ENCODE assay signal across 8 cellular contexts in the genomic region with DNA sequence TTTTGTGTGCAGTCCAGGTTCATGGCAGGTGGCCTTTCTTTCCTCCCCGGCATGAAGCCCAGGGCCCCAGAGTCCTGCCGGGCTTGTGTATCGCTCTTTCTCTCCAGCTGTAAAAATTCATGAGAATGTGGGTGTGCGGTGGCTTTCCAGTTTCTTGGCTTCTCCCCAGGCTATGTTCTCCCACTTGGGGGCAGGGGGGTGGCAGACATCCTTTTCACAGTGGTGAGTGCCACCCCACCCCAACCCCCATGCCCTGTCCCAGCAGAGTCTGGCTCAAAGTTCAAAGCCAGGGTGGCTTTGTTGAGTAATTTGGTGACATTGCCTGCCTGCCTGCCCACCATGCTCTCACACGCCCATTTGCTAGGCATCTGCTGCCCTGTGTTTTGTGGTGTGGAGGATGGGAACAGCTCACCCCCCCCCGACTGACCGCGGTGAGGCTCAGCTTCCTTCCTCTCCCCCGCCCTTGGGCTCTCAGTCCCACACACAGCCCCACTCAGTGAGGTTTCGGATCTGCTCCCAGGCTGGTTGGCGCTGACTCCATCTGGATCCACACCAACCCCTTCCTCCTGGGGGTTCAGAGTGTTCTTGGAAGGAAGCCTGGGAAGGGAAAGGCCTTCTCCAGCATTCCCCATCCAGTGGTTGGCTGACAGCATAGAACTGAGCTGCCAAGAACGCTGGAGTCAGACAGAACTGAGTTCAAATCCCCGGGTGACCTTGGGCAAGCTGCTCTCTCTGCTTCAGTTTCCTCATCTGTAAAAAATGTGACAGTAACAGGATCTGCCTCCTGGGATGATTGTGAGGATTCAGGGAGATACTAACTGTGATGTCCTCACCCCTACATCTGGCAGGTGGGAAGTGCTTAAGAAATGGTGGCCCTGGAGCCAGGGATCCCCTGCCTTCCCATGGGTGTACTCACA. TPM values are rescaled to one million over a fixed set of nuclear protein-coding genes. Genes with fewer than 3 reads are reported as not detected.
DNase-seq lines count a peak whose midpoint lies in the region; ATAC-seq, FAIRE-seq and TF ChIP-seq lines count a peak whose summit lies in the region.

No MANE protein-coding gene starts in this region.

- H3K27me3 ChIP-seq in HepG2 (ENCODE audit: control insufficient read depth in 1 of 2, insufficient read depth in 2 of 2, low read length in 2 of 2) = no peaks in the 10 kb centered on the region
- H3K27me3 ChIP-seq in stomach = no peaks in the 10 kb centered on the region

- 58% methylated on average over 12 of the region's 13 CpGs for WGBS in HepG2 (ENCODE audit: low lambda C conversion rate)
- 32 to 62% (median 48%) methylated on average over 13 of the region's 13 CpGs for WGBS in stomach, 5 donors

- TF ChIP-seq CTCF in HEK293 (tag by site-specific recombination; IDR thresholded peaks at IDR 0.05) = no peak
- no peak for TF ChIP-seq CTCF in choroid plexus epithelial cell (conservative IDR thresholded peaks at IDR 0.05; ENCODE audit: low read depth, low read length)
- no peak for TF ChIP-seq CTCF in HepG2 (CRISPR knock-in tag; IDR thresholded peaks at IDR 0.05)
- no peak for TF ChIP-seq CTCF in stomach (IDR thresholded peaks at IDR 0.05)

- peak; percentile 62 for ATAC-seq in GM18498 (IDR thresholded peaks at IDR 0.05; ENCODE audit: unreplicated experiment)
- peak; percentile 52 for ATAC-seq in HepG2

- no peaks in the 10 kb centered on the region for H3K36me3 ChIP-seq in HEK293 (ENCODE audit: control insufficient read depth in 2 of 2, insufficient read depth in 1 of 2, low read length in 2 of 2)
- H3K36me3 ChIP-seq in HepG2 (replicated peaks in 1 of 2; ENCODE audit: control insufficient read depth in 1 of 2, insufficient read depth in 2 of 2, low read length in 2 of 2) = peaks cover 0 to 1% of the 10 kb centered on the region in 2 experiments; a peak in 2 of 5 replicates
- no peaks in the 10 kb centered on the region for H3K36me3 ChIP-seq in stomach

- CTCF ChIA-PET in HEK293 (lab: Yijun Ruan, JAX) (interaction anchor here (0.5 kb wide), 1 partner anchor 1958 kb away, joined by 3 read pairs; no protein-coding TSS in a partner anchor), HepG2 (lab: Yijun Ruan, JAX; ENCODE audit: low intra/inter-chr PET ratio, low total read pairs) (no interaction called here), HEK293T (lab: Yijun Ruan, JAX) (no interaction called here)

- intact Hi-C loops in HepG2 (cut with micrococcal nuclease; ENCODE audit: unreplicated experiment) (no loop called here), stomach (cut with DNase I; ENCODE audit: low total_unique reads) (no loop called here)

- TF ChIP-seq POLR2A in HepG2 (IDR thresholded peaks at IDR 0.05; ENCODE audit: insufficient read depth in 1 of 2, low read depth in 2 of 2, low read length in 2 of 2) (no peak), stomach (IDR thresholded peaks at IDR 0.05) (no peak)

- DNase-seq in NOMO-1 (lab: John Stamatoyannopoulos, UW; ENCODE audit: unreplicated experiment in 2 of 2) (peak; percentile 52 to 69), choroid plexus epithelial cell (ENCODE audit: low read depth) (peak; percentile 99), HepG2 (ENCODE audit: low spot score) (peak; percentile 46), stomach (peak; percentile 71), GM19240 (ENCODE audit: insufficient read length, low spot score) (no peak), HEK293T (ENCODE audit: extremely low spot score) (no peak)

- no TSS peak for BruUV-seq in HepG2 (replicated peaks; lab: Mats Ljungman, UMichigan)

- no peaks in the 10 kb centered on the region for H3K9me3 ChIP-seq in HEK293 (ENCODE audit: control insufficient read depth, insufficient read depth, low read depth, low read length)
- H3K9me3 ChIP-seq in HepG2 (ENCODE audit: low read length) = no peaks in the 10 kb centered on the region
- H3K9me3 ChIP-seq in stomach = no peaks in the 10 kb centered on the region

- in situ Hi-C loops in HepG2 (cut with HindIII; ENCODE audit: extremely low pct_ligation_motif_present, low pct_unique_long_range_greater_than_20kb) = no loop called here

- H4K20me1 ChIP-seq in HepG2 (ENCODE audit: insufficient read depth, low read length) = no peaks in the 10 kb centered on the region

- H3K4me3 ChIP-seq in HEK293 (ENCODE audit: low read depth, low read length) (no peak overlapping the region), choroid plexus epithelial cell (ENCODE audit: low read depth, low read length) (peak overlapping the region; percentile 9), HepG2 (replicated peaks in 1 of 3; ENCODE audit: insufficient read depth in 1 of 3, low read depth in 2 of 3, low read length in 3 of 3) (no peak overlapping the region), stomach (peak overlapping the region in 1 of 4 donors; percentile 10)

- TF ChIP-seq EP300 in HepG2 (IDR thresholded peaks at IDR 0.05; ENCODE audit: low read depth in 2 of 2, low read length in 2 of 2) (no peak), HepG2 (CRISPR knock-in tag; IDR thresholded peaks at IDR 0.05; ENCODE audit: borderline replicate concordance) (no peak), stomach (IDR thresholded peaks at IDR 0.05) (peak; percentile 77)

- no peak overlapping the region for H2AFZ ChIP-seq in HepG2 (ENCODE audit: low read length)

- no peak for FAIRE-seq in HepG2 (lab: Jason Lieb, UNC)

- H3K79me2 ChIP-seq in HepG2 (ENCODE audit: insufficient read depth, low read length) = peaks cover 14% of the 10 kb centered on the region

- H3K27ac ChIP-seq in HEK293 (ENCODE audit: extremely low read depth, low read depth, low read length) (no peak overlapping the region), HepG2 (ENCODE audit: extremely low read length, insufficient read depth, low read length) (no peak overlapping the region), stomach (peak overlapping the region; percentile 75 to 87 (median 87))

- TF ChIP-seq RAD21 in HepG2 (CRISPR knock-in tag; IDR thresholded peaks at IDR 0.05) = no peak

- POLR2A ChIA-PET in HEK293 (lab: Yijun Ruan, JAX) (interaction anchor here (1.1 to 1.2 kb wide), 2 partner anchors 9 to 46 kb away, joined by 3 to 4 read pairs; no protein-coding TSS in a partner anchor), HepG2 (lab: Yijun Ruan, JAX) (interaction anchor here (1.5 kb wide), 1 partner anchor 9 kb away, joined by 6 read pairs; no protein-coding TSS in a partner anchor), HEK293T (lab: Yijun Ruan, JAX) (no interaction called here)

- H3K4me2 ChIP-seq in HepG2 (ENCODE audit: low read depth, low read length) = peak overlapping the region; percentile 7

- H3K4me1 ChIP-seq in HEK293 (ENCODE audit: control insufficient read depth, insufficient read depth, low read length) (peaks cover 17% of the 10 kb centered on the region), HepG2 (ENCODE audit: insufficient read depth, low read length) (peaks cover 40% of the 10 kb centered on the region), stomach (peaks cover 56 to 83% (median 64%) of the 10 kb centered on the region in 4 donors)

- no peak overlapping the region for H3K9ac ChIP-seq in HepG2 (ENCODE audit: insufficient read depth, low read depth, low read length)

RNA-seq across cellular contexts. Expression of a gene that starts 36.1 kb away (rescaled TPM):
- total RNA-seq in HepG2 (2016; rRNA removed; fragmentation: Illumina TruSeq; extraction: Trizol) (27.7 and 31.0 TPM in 2 replicates), stomach (100 to 1,000 TPM in 2 of 5 donors, 10 to 100 TPM in 3; 26.6 to 224 (median 78.1) TPM)
- total RNA-seq in HepG2 (2016; cell fraction: cytosol; rRNA removed; fragmentation: Illumina TruSeq; extraction: Trizol; ENCODE audit: low read depth) = 27.5 and 34.1 TPM in 2 replicates
- total RNA-seq in HepG2 (2016; cell fraction: insoluble cytoplasmic fraction; rRNA removed; fragmentation: Illumina TruSeq; extraction: Trizol) = 24.3 and 27.8 TPM in 2 replicates
- total RNA-seq in HepG2 (2016; cell fraction: membrane; rRNA removed; fragmentation: Illumina TruSeq; extraction: Trizol) = 36.3 and 42.8 TPM in 2 replicates
- 59.7 and 62.9 TPM in 2 replicates for total RNA-seq in HepG2 (2016; cell fraction: nucleus; rRNA removed; fragmentation: Illumina TruSeq; extraction: Trizol)
- polyA plus RNA-seq in HepG2 (2011; rRNA removed) (15.6 and 23.4 TPM in 2 replicates), stomach (1 to 10 TPM; 8.1 to 9.7 (median 8.7) TPM)
- polyA plus RNA-seq in HepG2 (2011; cell fraction: cytosol; rRNA removed) = 4.6 and 8.3 TPM in 2 replicates
- polyA plus RNA-seq in HepG2 (2011; cell fraction: nucleus; rRNA removed) = 14.2 and 15.9 TPM in 2 replicates
- polyA plus RNA-seq in HepG2 (2012) = 12.6 and 14.0 TPM in 2 replicates
- 3.8 and 4.6 TPM in 2 replicates for polyA plus RNA-seq in HepG2 (2016; cell fraction: cytosol; fragmentation: Illumina TruSeq; extraction: Trizol; ENCODE audit: low read depth)
- polyA plus RNA-seq in HepG2 (2016; cell fraction: insoluble cytoplasmic fraction; fragmentation: Illumina TruSeq; extraction: Trizol; ENCODE audit: low read depth) = 13.8 and 14.0 TPM in 2 replicates
- 4.5 and 4.8 TPM in 2 replicates for polyA plus RNA-seq in HepG2 (2016; cell fraction: membrane; fragmentation: Illumina TruSeq; extraction: Trizol; ENCODE audit: low read depth)
- 28.9 and 31.3 TPM in 2 replicates for polyA plus RNA-seq in HepG2 (2016; cell fraction: nucleus; fragmentation: Illumina TruSeq; extraction: Trizol; ENCODE audit: insufficient read depth, low read depth)
- polyA minus RNA-seq in HepG2 (2011; rRNA and poly(A)+ RNA removed; ENCODE audit: low replicate concordance) = 41.1 and 58.0 TPM in 2 replicates
- polyA minus RNA-seq in HepG2 (2011; cell fraction: cytosol; rRNA and poly(A)+ RNA removed) = 25.3 and 26.6 TPM in 2 replicates
- polyA minus RNA-seq in HepG2 (2011; cell fraction: nucleus; rRNA and poly(A)+ RNA removed) = 164 and 186 TPM in 2 replicates

RNA-seq across cellular contexts. Expression of a gene that starts 38.2 kb away (rescaled TPM):
- total RNA-seq in HepG2 (2016; rRNA removed; fragmentation: Illumina TruSeq; extraction: Trizol) (0.18 and 0.34 TPM in 2 replicates), stomach (1 to 10 TPM in 1 of 5 donors, under 1 TPM in 3, not detected in 1; 0.58 to 8.2 (median 0.81) TPM)
- total RNA-seq in HepG2 (2016; cell fraction: cytosol; rRNA removed; fragmentation: Illumina TruSeq; extraction: Trizol; ENCODE audit: low read depth) = 0.18 and 0.30 TPM in 2 replicates
- total RNA-seq in HepG2 (2016; cell fraction: insoluble cytoplasmic fraction; rRNA removed; fragmentation: Illumina TruSeq; extraction: Trizol) = 0.39 and 0.67 TPM in 2 replicates
- 0.46 and 0.55 TPM in 2 replicates for total RNA-seq in HepG2 (2016; cell fraction: membrane; rRNA removed; fragmentation: Illumina TruSeq; extraction: Trizol)
- 0.59 and 0.72 TPM in 2 replicates for total RNA-seq in HepG2 (2016; cell fraction: nucleus; rRNA removed; fragmentation: Illumina TruSeq; extraction: Trizol)
- polyA plus RNA-seq in HepG2 (2011; rRNA removed) (0.05 and 0.17 TPM in 2 replicates), stomach (1 to 10 TPM in 2 of 3 donors, under 1 TPM in 1; 0.93 to 1.7 (median 1.1) TPM)
- 0.10 and 0.13 TPM in 2 replicates for polyA plus RNA-seq in HepG2 (2011; cell fraction: cytosol; rRNA removed)
- 0.55 and 0.87 TPM in 2 replicates for polyA plus RNA-seq in HepG2 (2011; cell fraction: nucleus; rRNA removed)
- polyA plus RNA-seq in HepG2 (2012) = 0.28 and 0.34 TPM in 2 replicates
- 0.19 and 0.37 TPM in 2 replicates for polyA plus RNA-seq in HepG2 (2016; cell fraction: cytosol; fragmentation: Illumina TruSeq; extraction: Trizol; ENCODE audit: low read depth)
- 0.37 and 0.45 TPM in 2 replicates for polyA plus RNA-seq in HepG2 (2016; cell fraction: insoluble cytoplasmic fraction; fragmentation: Illumina TruSeq; extraction: Trizol; ENCODE audit: low read depth)
- polyA plus RNA-seq in HepG2 (2016; cell fraction: membrane; fragmentation: Illumina TruSeq; extraction: Trizol; ENCODE audit: low read depth) = 0.31 and 0.35 TPM in 2 replicates
- 0.37 and 0.73 TPM in 2 replicates for polyA plus RNA-seq in HepG2 (2016; cell fraction: nucleus; fragmentation: Illumina TruSeq; extraction: Trizol; ENCODE audit: insufficient read depth, low read depth)
- 0.46 and 0.47 TPM in 2 replicates for polyA minus RNA-seq in HepG2 (2011; rRNA and poly(A)+ RNA removed; ENCODE audit: low replicate concordance)
- polyA minus RNA-seq in HepG2 (2011; cell fraction: cytosol; rRNA and poly(A)+ RNA removed) = not detected in 2 replicates
- polyA minus RNA-seq in HepG2 (2011; cell fraction: nucleus; rRNA and poly(A)+ RNA removed) = 1.2 and 3.3 TPM in 2 replicates

Comparison
In these comparisons a context has a peak if more than half of its experiments do, and no peak if none do; other contexts are left out.
1. H3K27ac ChIP-seq: peak in stomach (5 of 5); none in HEK293 (single experiment) and HepG2 (single experiment).
2. DNase-seq: peak in NOMO-1 (2 of 2), choroid plexus epithelial cell (single experiment), HepG2 (single experiment) and stomach (single experiment); none in GM19240 (single experiment) and HEK293T (single experiment).